ENCODE assay signal across 2 cellular contexts in the genomic region with DNA sequence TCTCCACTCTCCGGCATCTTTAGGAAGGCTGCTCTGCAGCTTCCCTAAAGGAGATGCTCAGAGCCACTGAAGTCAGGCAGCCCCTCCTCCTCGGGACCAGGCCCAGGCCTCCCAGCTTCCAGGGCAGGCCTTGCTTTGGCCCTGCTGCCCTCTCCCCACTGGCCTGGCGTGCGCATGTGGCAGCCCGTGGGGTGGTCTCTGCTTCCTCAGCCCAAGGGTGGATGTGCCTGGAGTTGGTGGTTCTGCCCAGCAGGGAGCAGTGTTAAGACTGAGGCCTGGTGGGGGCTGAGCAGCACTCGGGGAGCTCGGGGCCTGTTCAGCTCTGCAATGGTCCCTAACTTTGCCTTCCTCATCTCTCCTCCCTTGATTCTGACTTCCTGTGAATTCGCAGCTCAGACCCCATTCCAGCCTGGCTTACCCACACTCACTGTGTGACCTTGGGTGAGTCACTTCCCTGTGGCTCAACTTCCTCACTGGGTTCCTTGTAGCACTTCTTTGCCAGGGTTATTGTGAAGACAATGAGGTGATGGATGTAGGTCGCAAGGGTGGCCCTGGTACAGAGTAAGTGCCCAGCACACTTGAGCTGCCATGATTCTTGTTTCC.
TF ChIP-seq lines count a peak whose summit lies in the region.

No MANE protein-coding gene starts in this region.

TF ChIP-seq in IMR-90, 13 proteins besides CTCF, POLR2A, EP300 and RAD21:
- TF ChIP-seq, protein P1, sequence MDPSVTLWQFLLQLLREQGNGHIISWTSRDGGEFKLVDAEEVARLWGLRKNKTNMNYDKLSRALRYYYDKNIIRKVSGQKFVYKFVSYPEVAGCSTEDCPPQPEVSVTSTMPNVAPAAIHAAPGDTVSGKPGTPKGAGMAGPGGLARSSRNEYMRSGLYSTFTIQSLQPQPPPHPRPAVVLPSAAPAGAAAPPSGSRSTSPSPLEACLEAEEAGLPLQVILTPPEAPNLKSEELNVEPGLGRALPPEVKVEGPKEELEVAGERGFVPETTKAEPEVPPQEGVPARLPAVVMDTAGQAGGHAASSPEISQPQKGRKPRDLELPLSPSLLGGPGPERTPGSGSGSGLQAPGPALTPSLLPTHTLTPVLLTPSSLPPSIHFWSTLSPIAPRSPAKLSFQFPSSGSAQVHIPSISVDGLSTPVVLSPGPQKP (IDR thresholded peaks at IDR 0.05; ENCODE audit: borderline replicate concordance, low read depth, low read length) = no peak
- TF ChIP-seq CEBPB (IDR thresholded peaks at IDR 0.05; ENCODE audit: low read depth, low read length) (no peak), RFX5 (IDR thresholded peaks at IDR 0.05; ENCODE audit: low read depth, low read length) (no peak), MAFK (IDR thresholded peaks at IDR 0.05; ENCODE audit: low read depth, low read length) (no peak), NFE2L2 (IDR thresholded peaks at IDR 0.05; ENCODE audit: low read depth, low read length) (no peak), BHLHE40 (IDR thresholded peaks at IDR 0.05; ENCODE audit: low read depth, low read length) (no peak), CHD1 (IDR thresholded peaks at IDR 0.05; ENCODE audit: low read depth, low read length) (no peak), FOS (IDR thresholded peaks at IDR 0.05; ENCODE audit: low read depth, low read length) (no peak), MXI1 (IDR thresholded peaks at IDR 0.05; ENCODE audit: borderline replicate concordance, low read depth, low read length) (no peak), RCOR1 (IDR thresholded peaks at IDR 0.05; ENCODE audit: insufficient replicate concordance, low read length) (no peak), SMC3 (IDR thresholded peaks at IDR 0.05; ENCODE audit: low read depth, low read length) (no peak), MAZ (IDR thresholded peaks at IDR 0.05; ENCODE audit: borderline replicate concordance, low read depth, low read length) (no peak)
- TF ChIP-seq, protein P2, sequence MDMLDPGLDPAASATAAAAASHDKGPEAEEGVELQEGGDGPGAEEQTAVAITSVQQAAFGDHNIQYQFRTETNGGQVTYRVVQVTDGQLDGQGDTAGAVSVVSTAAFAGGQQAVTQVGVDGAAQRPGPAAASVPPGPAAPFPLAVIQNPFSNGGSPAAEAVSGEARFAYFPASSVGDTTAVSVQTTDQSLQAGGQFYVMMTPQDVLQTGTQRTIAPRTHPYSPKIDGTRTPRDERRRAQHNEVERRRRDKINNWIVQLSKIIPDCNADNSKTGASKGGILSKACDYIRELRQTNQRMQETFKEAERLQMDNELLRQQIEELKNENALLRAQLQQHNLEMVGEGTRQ (IDR thresholded peaks at IDR 0.05; ENCODE audit: low read depth, low read length) = no peak

TF ChIP-seq in K562, 482 proteins besides CTCF, POLR2A, EP300 and RAD21:
- TF ChIP-seq NFYB (IDR thresholded peaks at IDR 0.05; ENCODE audit: extremely low read depth, insufficient read length) (no peak), CTCFL (IDR thresholded peaks at IDR 0.05; ENCODE audit: borderline replicate concordance, insufficient read depth, low read depth, low read length, poor library complexity, severe bottlenecking) (peak; percentile 23)
TF ChIP-seq in K562: peak in this region for 1.
